Comparison of ENCODE assay signal across 29 cellular contexts in the genomic region with DNA sequence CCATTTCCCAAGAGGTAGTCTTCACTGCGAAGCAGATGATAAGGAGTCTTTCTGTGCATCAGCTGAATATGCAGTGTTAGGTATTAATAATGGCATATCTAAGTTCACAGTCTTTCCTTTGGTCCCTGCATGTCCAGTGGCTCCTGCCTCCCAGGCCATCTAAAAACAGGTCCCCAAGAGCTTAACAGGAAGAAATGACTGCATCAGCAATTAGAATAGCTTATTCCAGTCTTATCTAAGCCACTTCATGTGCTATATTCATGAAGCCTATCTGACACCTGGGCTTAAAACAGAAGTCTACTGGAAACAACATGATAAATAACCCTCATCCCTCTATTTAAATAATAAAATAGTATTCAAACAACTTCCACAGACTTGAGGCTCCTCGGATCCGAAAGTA.
A peak's percentile ranks its signal among the peaks of the same experiment; 100 is the strongest.
DNase-seq lines count a peak whose midpoint lies in the region; ATAC-seq, FAIRE-seq and TF ChIP-seq lines count a peak whose summit lies in the region.
"Had no signal": no experiment of that assay in that cellular context is flagged by ENCODE, and none has a peak within 500 bp of the region (broad histone marks: within the 10 kb centered on the region; RNA-seq: fewer than 3 reads in every experiment).

No MANE protein-coding gene starts in this region.

- H4K20me1 ChIP-seq in HepG2 (ENCODE audit: insufficient read depth, low read length): no peaks in the 10 kb centered on the region
- H4K20me1 ChIP-seq: BLaER1; BLaER1 treated with 17β-estradiol and CSF1 and Interleukin-3, amounts not matched to agents 10 nM and 100 nM had no signal

- H3K4me1 ChIP-seq in HepG2 (ENCODE audit: insufficient read depth, low read length) (no peaks in the 10 kb centered on the region), right lobe of liver (peaks cover 0 to 7% (median 0%) of the 10 kb centered on the region in 4 donors)
- H3K4me1 ChIP-seq: A549; BE2C; BLaER1; BLaER1 treated with 17β-estradiol and CSF1 and Interleukin-3, amounts not matched to agents 10 nM and 100 nM; Caco-2 had no signal

- H3K27ac ChIP-seq in HepG2 (ENCODE audit: extremely low read length, insufficient read depth, low read length): no peak overlapping the region
- no peak overlapping the region for H3K27ac ChIP-seq in right lobe of liver
- H3K27ac ChIP-seq: 22Rv1; A549; BLaER1; BLaER1 treated with 17β-estradiol and CSF1 and Interleukin-3, amounts not matched to agents 10 nM and 100 nM; C4-2B had no signal

- no peaks in the 10 kb centered on the region for H3K36me3 ChIP-seq in HepG2 (replicated peaks in 1 of 2; ENCODE audit: control insufficient read depth in 1 of 2, insufficient read depth in 2 of 2, low read length in 2 of 2)
- H3K36me3 ChIP-seq in right lobe of liver: no peaks in the 10 kb centered on the region
- H3K36me3 ChIP-seq: BE2C; BLaER1; BLaER1 treated with 17β-estradiol and CSF1 and Interleukin-3, amounts not matched to agents 10 nM and 100 nM had no signal

- H3K9ac ChIP-seq in HepG2 (ENCODE audit: insufficient read depth, low read depth, low read length): no peak overlapping the region
- H3K9ac ChIP-seq: BLaER1; BLaER1 treated with 17β-estradiol and CSF1 and Interleukin-3, amounts not matched to agents 10 nM and 100 nM had no signal

- no peak overlapping the region for H3K4me3 ChIP-seq in HepG2 (replicated peaks in 1 of 3; ENCODE audit: insufficient read depth in 1 of 3, low read depth in 2 of 3, low read length in 3 of 3)
- no peak overlapping the region for H3K4me3 ChIP-seq in right lobe of liver
- H3K4me3 ChIP-seq: A549; BLaER1; BLaER1 treated with 17β-estradiol and CSF1 and Interleukin-3, amounts not matched to agents 10 nM and 100 nM had no signal

- H3K9me3 ChIP-seq in HepG2 (ENCODE audit: low read length) (no peaks in the 10 kb centered on the region), right lobe of liver (no peaks in the 10 kb centered on the region)
- H3K9me3 ChIP-seq: A549, BE2C, Caco-2 had no signal

- no TSS peak for BruUV-seq in HepG2 (replicated peaks; lab: Mats Ljungman, UMichigan)

- H3K4me2 ChIP-seq in HepG2 (ENCODE audit: low read depth, low read length): no peak overlapping the region
- H3K4me2 ChIP-seq: A549; BLaER1; BLaER1 treated with 17β-estradiol and CSF1 and Interleukin-3, amounts not matched to agents 10 nM and 100 nM had no signal

- H3K27me3 ChIP-seq in HepG2 (ENCODE audit: control insufficient read depth in 1 of 2, insufficient read depth in 2 of 2, low read length in 2 of 2) (no peaks in the 10 kb centered on the region), right lobe of liver (no peaks in the 10 kb centered on the region)
- H3K27me3 ChIP-seq: BE2C; BLaER1; BLaER1 treated with 17β-estradiol and CSF1 and Interleukin-3, amounts not matched to agents 10 nM and 100 nM had no signal

- no peak for FAIRE-seq in HepG2 (lab: Jason Lieb, UNC)
- FAIRE-seq: A204.1, A549, D721Med had no signal

- CTCF ChIA-PET in HepG2 (lab: Yijun Ruan, JAX; ENCODE audit: low intra/inter-chr PET ratio, low total read pairs): no interaction called here

- in situ Hi-C loops in HepG2 (cut with HindIII; ENCODE audit: extremely low pct_ligation_motif_present, low pct_unique_long_range_greater_than_20kb): no loop called here

- DNase-seq in HepG2 (ENCODE audit: low spot score) (no peak), right lobe of liver (no peak)
- DNase-seq: 8988T; ACHN; AML-193; BE2C; C1 segment of cervical spinal cord; Caco-2; Calu3; CD4-positive, alpha-beta memory T cell; CD4-positive, alpha-beta T cell; CD4-positive, CD25-positive, alpha-beta regulatory T cell; CD8-positive, alpha-beta memory T cell; CD8-positive, alpha-beta T cell; COR-L47; DMS 273 treated with DMSO at 0.1 percent for 48 hours; DMS153; DMS53; DMS79; DMS79 treated with DMSO at 0.1 percent for 48 hours; DND-41; EL had no signal

- H2AFZ ChIP-seq in HepG2 (ENCODE audit: low read length): no peak overlapping the region

- POLR2A ChIA-PET in HepG2 (lab: Yijun Ruan, JAX): no interaction called here

- no peaks in the 10 kb centered on the region for H3K79me2 ChIP-seq in HepG2 (ENCODE audit: insufficient read depth, low read length)

- no peak for ATAC-seq in HepG2
- no peak for ATAC-seq in right lobe of liver
- ATAC-seq: A549; CD8-positive, alpha-beta T cell had no signal

- 2% methylated on average over 3 of the region's 3 CpGs for WGBS in HepG2 (ENCODE audit: low lambda C conversion rate)
- 65% methylated on average over 3 of the region's 3 CpGs for WGBS in right lobe of liver (ENCODE audit: insufficient coverage, low coverage, low lambda C conversion rate, missing lambda C conversion rate)

- TF ChIP-seq CTCF in HepG2 (CRISPR knock-in tag; IDR thresholded peaks at IDR 0.05) (no peak), right lobe of liver (IDR thresholded peaks at IDR 0.05) (no peak)

- no peak for TF ChIP-seq EP300 in HepG2 (IDR thresholded peaks at IDR 0.05; ENCODE audit: low read depth in 2 of 2, low read length in 2 of 2)
- no peak for TF ChIP-seq EP300 in HepG2 (CRISPR knock-in tag; IDR thresholded peaks at IDR 0.05; ENCODE audit: borderline replicate concordance)

- no peak for TF ChIP-seq RAD21 in HepG2 (CRISPR knock-in tag; IDR thresholded peaks at IDR 0.05)

- intact Hi-C loops in HepG2 (cut with micrococcal nuclease; ENCODE audit: unreplicated experiment): no loop called here
- intact Hi-C loops in right lobe of liver (cut with DNase I): no loop called here

- TF ChIP-seq POLR2A in HepG2 (IDR thresholded peaks at IDR 0.05; ENCODE audit: insufficient read depth in 1 of 2, low read depth in 2 of 2, low read length in 2 of 2) (no peak), right lobe of liver (IDR thresholded peaks at IDR 0.05) (no peak)

TF ChIP-seq in HepG2, 621 proteins besides CTCF, POLR2A, EP300 and RAD21:
- TF ChIP-seq MAFK (conservative IDR thresholded peaks at IDR 0.05 in 1 of 2, IDR thresholded peaks at IDR 0.05 in 1 of 2; ENCODE audit: low read length in 2 of 2) (peak; percentile 56 to 70), EHMT2 (IDR thresholded peaks at IDR 0.05; ENCODE audit: borderline replicate concordance, low read depth, low read length) (no peak), CEBPG (CRISPR knock-in tag; IDR thresholded peaks at IDR 0.05) (no peak), ZSCAN30 (CRISPR knock-in tag; IDR thresholded peaks at IDR 0.05) (no peak), ZNF317 (CRISPR knock-in tag; IDR thresholded peaks at IDR 0.05) (no peak), MAFF (IDR thresholded peaks at IDR 0.05; ENCODE audit: low read depth, low read length) (peak; percentile 51; the same call in 1 of the 2 replicates)
- TF ChIP-seq, protein P1, sequence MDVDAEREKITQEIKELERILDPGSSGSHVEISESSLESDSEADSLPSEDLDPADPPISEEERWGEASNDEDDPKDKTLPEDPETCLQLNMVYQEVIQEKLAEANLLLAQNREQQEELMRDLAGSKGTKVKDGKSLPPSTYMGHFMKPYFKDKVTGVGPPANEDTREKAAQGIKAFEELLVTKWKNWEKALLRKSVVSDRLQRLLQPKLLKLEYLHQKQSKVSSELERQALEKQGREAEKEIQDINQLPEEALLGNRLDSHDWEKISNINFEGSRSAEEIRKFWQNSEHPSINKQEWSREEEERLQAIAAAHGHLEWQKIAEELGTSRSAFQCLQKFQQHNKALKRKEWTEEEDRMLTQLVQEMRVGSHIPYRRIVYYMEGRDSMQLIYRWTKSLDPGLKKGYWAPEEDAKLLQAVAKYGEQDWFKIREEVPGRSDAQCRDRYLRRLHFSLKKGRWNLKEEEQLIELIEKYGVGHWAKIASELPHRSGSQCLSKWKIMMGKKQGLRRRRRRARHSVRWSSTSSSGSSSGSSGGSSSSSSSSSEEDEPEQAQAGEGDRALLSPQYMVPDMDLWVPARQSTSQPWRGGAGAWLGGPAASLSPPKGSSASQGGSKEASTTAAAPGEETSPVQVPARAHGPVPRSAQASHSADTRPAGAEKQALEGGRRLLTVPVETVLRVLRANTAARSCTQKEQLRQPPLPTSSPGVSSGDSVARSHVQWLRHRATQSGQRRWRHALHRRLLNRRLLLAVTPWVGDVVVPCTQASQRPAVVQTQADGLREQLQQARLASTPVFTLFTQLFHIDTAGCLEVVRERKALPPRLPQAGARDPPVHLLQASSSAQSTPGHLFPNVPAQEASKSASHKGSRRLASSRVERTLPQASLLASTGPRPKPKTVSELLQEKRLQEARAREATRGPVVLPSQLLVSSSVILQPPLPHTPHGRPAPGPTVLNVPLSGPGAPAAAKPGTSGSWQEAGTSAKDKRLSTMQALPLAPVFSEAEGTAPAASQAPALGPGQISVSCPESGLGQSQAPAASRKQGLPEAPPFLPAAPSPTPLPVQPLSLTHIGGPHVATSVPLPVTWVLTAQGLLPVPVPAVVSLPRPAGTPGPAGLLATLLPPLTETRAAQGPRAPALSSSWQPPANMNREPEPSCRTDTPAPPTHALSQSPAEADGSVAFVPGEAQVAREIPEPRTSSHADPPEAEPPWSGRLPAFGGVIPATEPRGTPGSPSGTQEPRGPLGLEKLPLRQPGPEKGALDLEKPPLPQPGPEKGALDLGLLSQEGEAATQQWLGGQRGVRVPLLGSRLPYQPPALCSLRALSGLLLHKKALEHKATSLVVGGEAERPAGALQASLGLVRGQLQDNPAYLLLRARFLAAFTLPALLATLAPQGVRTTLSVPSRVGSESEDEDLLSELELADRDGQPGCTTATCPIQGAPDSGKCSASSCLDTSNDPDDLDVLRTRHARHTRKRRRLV (CRISPR knock-in tag; IDR thresholded peaks at IDR 0.05): no peak
- TF ChIP-seq, protein P2, sequence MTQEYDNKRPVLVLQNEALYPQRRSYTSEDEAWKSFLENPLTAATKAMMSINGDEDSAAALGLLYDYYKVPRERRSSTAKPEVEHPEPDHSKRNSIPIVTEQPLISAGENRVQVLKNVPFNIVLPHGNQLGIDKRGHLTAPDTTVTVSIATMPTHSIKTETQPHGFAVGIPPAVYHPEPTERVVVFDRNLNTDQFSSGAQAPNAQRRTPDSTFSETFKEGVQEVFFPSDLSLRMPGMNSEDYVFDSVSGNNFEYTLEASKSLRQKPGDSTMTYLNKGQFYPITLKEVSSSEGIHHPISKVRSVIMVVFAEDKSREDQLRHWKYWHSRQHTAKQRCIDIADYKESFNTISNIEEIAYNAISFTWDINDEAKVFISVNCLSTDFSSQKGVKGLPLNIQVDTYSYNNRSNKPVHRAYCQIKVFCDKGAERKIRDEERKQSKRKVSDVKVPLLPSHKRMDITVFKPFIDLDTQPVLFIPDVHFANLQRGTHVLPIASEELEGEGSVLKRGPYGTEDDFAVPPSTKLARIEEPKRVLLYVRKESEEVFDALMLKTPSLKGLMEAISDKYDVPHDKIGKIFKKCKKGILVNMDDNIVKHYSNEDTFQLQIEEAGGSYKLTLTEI (CRISPR knock-in tag; conservative IDR thresholded peaks at IDR 0.05): no peak
